8 cellular contexts compared by ENCODE assay signal in genomic region chr13:46210362-46211083, GRCh38. TPM values are rescaled to one million over a fixed set of nuclear protein-coding genes. Genes with fewer than 3 reads are reported as not detected.
DNase-seq lines count a peak whose midpoint lies in the region; ATAC-seq and TF ChIP-seq lines count a peak whose summit lies in the region.
"Had no signal": no experiment of that assay in that cellular context is flagged by ENCODE, and none has a peak within 500 bp of the region (broad histone marks: within the 10 kb centered on the region; RNA-seq: fewer than 3 reads in every experiment).

No MANE protein-coding gene starts in this region.

- BruUV-seq in PC-9 (replicated peaks; lab: Mats Ljungman, UMichigan), result no TSS peak

- H3K27me3 Mint-ChIP-seq in GM23338 (ENCODE audit: insufficient read depth, low read depth, poor library complexity), result peaks cover 5% of the 10 kb centered on the region

- peak overlapping the region; percentile 92 for H3K4me2 ChIP-seq in GM23338
- H3K4me2 ChIP-seq in PC-9, result peak overlapping the region; percentile 80

- no peak overlapping the region for H3K27ac ChIP-seq in GM23338 (ENCODE audit: low read depth)
- H3K27ac ChIP-seq in PC-9, result no peak overlapping the region
- no peak overlapping the region for H3K27ac ChIP-seq in rectal smooth muscle tissue (ENCODE audit: low read depth, low read length)

- H2AFZ ChIP-seq in GM23338 (peak overlapping the region; percentile 100; the same call in 1 of the 2 replicates), PC-9 (peak overlapping the region; percentile 80)

- H3K36me3 ChIP-seq in GM23338 (ENCODE audit: insufficient read depth) (no peaks in the 10 kb centered on the region), PC-9 (ENCODE audit: low read depth) (no peaks in the 10 kb centered on the region), endocrine pancreas (ENCODE audit: control insufficient read depth, insufficient read depth, low read length) (no peaks in the 10 kb centered on the region), rectal smooth muscle tissue (ENCODE audit: control insufficient read depth, insufficient read depth, low read length) (no peaks in the 10 kb centered on the region)

- H3K9me3 Mint-ChIP-seq in GM23338, result no peaks in the 10 kb centered on the region

- H3K9me3 ChIP-seq in PC-9 (ENCODE audit: insufficient read depth, low read depth), result no peaks in the 10 kb centered on the region
- H3K9me3 ChIP-seq in endocrine pancreas (ENCODE audit: control insufficient read depth, low read length), result no peaks in the 10 kb centered on the region

- intact Hi-C loops in PC-9 (cut with micrococcal nuclease; ENCODE audit: unreplicated experiment), result no loop called here

- H3K4me3 ChIP-seq in GM23338, result no peak overlapping the region; the same call in 1 of the 2 replicates
- peak overlapping the region; percentile 54; the same call in 1 of the 2 replicates for H3K4me3 ChIP-seq in PC-9
- H3K4me3 ChIP-seq in endocrine pancreas (ENCODE audit: control insufficient read depth, insufficient read depth, low read length), result peak overlapping the region; percentile 77
- H3K4me3 ChIP-seq in rectal smooth muscle tissue (ENCODE audit: low read length), result peak overlapping the region; percentile 47
- H3K4me3 ChIP-seq: lung had no signal

- ATAC-seq in GM23338, result no peak

- no peaks in the 10 kb centered on the region for H3K36me3 Mint-ChIP-seq in GM23338 (ENCODE audit: low read depth)

- H3K4me1 ChIP-seq in GM23338 (ENCODE audit: insufficient read depth) (peaks cover 18% of the 10 kb centered on the region), PC-9 (replicated peaks; ENCODE audit: insufficient read depth) (peaks cover 24% of the 10 kb centered on the region; the same call in 1 of the 2 replicates), endocrine pancreas (ENCODE audit: control insufficient read depth, insufficient read depth, low read length) (no peaks in the 10 kb centered on the region), rectal smooth muscle tissue (ENCODE audit: control insufficient read depth, insufficient read depth, low read length) (no peaks in the 10 kb centered on the region)

- H3K79me2 ChIP-seq in GM23338 (replicated peaks; ENCODE audit: insufficient read depth) (no peaks in the 10 kb centered on the region), PC-9 (ENCODE audit: low read depth) (no peaks in the 10 kb centered on the region)

- peaks cover 14% of the 10 kb centered on the region; the same call in 2 of the 3 replicates for H3K4me1 Mint-ChIP-seq in GM23338

- H3K9ac ChIP-seq in endocrine pancreas (ENCODE audit: control insufficient read depth, insufficient read depth, low read length), result no peak overlapping the region
- H3K9ac ChIP-seq in rectal smooth muscle tissue (ENCODE audit: low read length), result no peak overlapping the region

- peaks cover 27% of the 10 kb centered on the region for H3K27me3 ChIP-seq in GM23338 (ENCODE audit: insufficient read depth)
- no peaks in the 10 kb centered on the region for H3K27me3 ChIP-seq in PC-9 (ENCODE audit: insufficient read depth, low read depth)
- peaks cover 9% of the 10 kb centered on the region for H3K27me3 ChIP-seq in endocrine pancreas (ENCODE audit: control insufficient read depth, insufficient read depth, low read length)
- H3K27me3 ChIP-seq in rectal smooth muscle tissue (ENCODE audit: control insufficient read depth, insufficient read depth, low read length), result no peaks in the 10 kb centered on the region

- TF ChIP-seq CTCF in GM23338 (conservative IDR thresholded peaks at IDR 0.05; ENCODE audit: low read depth in 2 of 2) (no peak), PC-9 (conservative IDR thresholded peaks at IDR 0.05) (no peak), GM10248 (IDR thresholded peaks at IDR 0.05; ENCODE audit: control extremely low read depth, extremely low read depth, low read depth, missing control alignments) (no peak)

- H3K4me3 Mint-ChIP-seq in GM23338, result no peak overlapping the region

- CTCF ChIA-PET in PC-9 (lab: Charles Lee) (no interaction called here), GM10248 (lab: Yijun Ruan, JAX) (interaction anchor here (0.9 to 1.5 kb wide), 4 partner anchors 10 to 52 kb away, joined by 3 to 4 read pairs (median 3); no protein-coding TSS in a partner anchor)

- DNase-seq in GM23338 (ENCODE audit: low spot score), result no peak
- DNase-seq in PC-9, result no peak
- DNase-seq in GF-D8 (lab: John Stamatoyannopoulos, UW), result no peak
- DNase-seq in GM10248 (ENCODE audit: extremely low spot score), result no peak
- no peak for DNase-seq in CD1c-positive myeloid dendritic cell (ENCODE audit: extremely low spot score)

- H3F3A ChIP-seq in GM23338 (replicated peaks; ENCODE audit: low read depth), result no peaks in the 10 kb centered on the region
- peaks cover 8% of the 10 kb centered on the region; the same call in 1 of the 2 replicates for H3F3A ChIP-seq in PC-9 (ENCODE audit: insufficient read depth, low read depth)

- H3K9me2 ChIP-seq in GM23338 (ENCODE audit: insufficient read depth), result no peaks in the 10 kb centered on the region
- no peaks in the 10 kb centered on the region for H3K9me2 ChIP-seq in PC-9 (ENCODE audit: insufficient read depth)

- POLR2A ChIA-PET in PC-9 (lab: Charles Lee; ENCODE audit: unreplicated experiment), result interaction anchor here (0.7 to 0.9 kb wide), 2 partner anchors 29 to 284 kb away, joined by 3 to 15 read pairs; partner anchors contain the start of gene LCP1
- POLR2A ChIA-PET in GM10248 (lab: Yijun Ruan, JAX), result no interaction called here

- H4K20me1 ChIP-seq in GM23338 (replicated peaks; ENCODE audit: insufficient read depth), result no peaks in the 10 kb centered on the region
- H4K20me1 ChIP-seq in PC-9 (ENCODE audit: insufficient read depth), result no peaks in the 10 kb centered on the region

- no peak overlapping the region for H3K27ac Mint-ChIP-seq in GM23338

TF ChIP-seq in GM23338, 12 proteins besides CTCF, POLR2A, EP300 and RAD21 (continues in another document):
- TF ChIP-seq ZNF331 (CRISPR knock-in tag; IDR thresholded peaks at IDR 0.05; ENCODE audit: low read depth) (no peak), JUNB (IDR thresholded peaks at IDR 0.05; ENCODE audit: unreplicated experiment) (no peak), ZNF462 (CRISPR knock-in tag; IDR thresholded peaks at IDR 0.05) (no peak), NANOG (IDR thresholded peaks at IDR 0.05; ENCODE audit: borderline replicate concordance) (no peak)

RNA-seq across cellular contexts. Expression of gene LRRC63, which starts 1.2 kb away (rescaled TPM):
- total RNA-seq in GM23338 (2014; rRNA removed; shearing (Covaris generic)), result not detected in 2 replicates
- not detected in 2 replicates for polyA plus RNA-seq in GM23338 (2016; fragmentation: Nextera tagmentation; extraction: Ambion mirVana)
- total RNA-seq in PC-9 (2021), result 0.28 TPM in 1 of 2 replicates, not detected in the other

RNA-seq across cellular contexts. Expression of gene LCP1, which starts 28.5 kb away (rescaled TPM):
- 3.4 and 6.6 TPM in 2 replicates for total RNA-seq in GM23338 (2014; rRNA removed; shearing (Covaris generic))
- polyA plus RNA-seq in GM23338 (2016; fragmentation: Nextera tagmentation; extraction: Ambion mirVana), result 1.9 and 2.7 TPM in 2 replicates
- 131 and 197 TPM in 2 replicates for total RNA-seq in PC-9 (2021)

Comparison
In these comparisons a context has a peak if more than half of its experiments do, and no peak if none do; other contexts are left out.
1. RNA of gene LCP1, which starts 28.5 kb away (total RNA-seq): 131 to 197 TPM in PC-9; 3.4 to 6.6 TPM in GM23338; every median in the first group is over 10 times any median in the second.